ENCODE assay signal across 1 cellular context in the genomic region with DNA sequence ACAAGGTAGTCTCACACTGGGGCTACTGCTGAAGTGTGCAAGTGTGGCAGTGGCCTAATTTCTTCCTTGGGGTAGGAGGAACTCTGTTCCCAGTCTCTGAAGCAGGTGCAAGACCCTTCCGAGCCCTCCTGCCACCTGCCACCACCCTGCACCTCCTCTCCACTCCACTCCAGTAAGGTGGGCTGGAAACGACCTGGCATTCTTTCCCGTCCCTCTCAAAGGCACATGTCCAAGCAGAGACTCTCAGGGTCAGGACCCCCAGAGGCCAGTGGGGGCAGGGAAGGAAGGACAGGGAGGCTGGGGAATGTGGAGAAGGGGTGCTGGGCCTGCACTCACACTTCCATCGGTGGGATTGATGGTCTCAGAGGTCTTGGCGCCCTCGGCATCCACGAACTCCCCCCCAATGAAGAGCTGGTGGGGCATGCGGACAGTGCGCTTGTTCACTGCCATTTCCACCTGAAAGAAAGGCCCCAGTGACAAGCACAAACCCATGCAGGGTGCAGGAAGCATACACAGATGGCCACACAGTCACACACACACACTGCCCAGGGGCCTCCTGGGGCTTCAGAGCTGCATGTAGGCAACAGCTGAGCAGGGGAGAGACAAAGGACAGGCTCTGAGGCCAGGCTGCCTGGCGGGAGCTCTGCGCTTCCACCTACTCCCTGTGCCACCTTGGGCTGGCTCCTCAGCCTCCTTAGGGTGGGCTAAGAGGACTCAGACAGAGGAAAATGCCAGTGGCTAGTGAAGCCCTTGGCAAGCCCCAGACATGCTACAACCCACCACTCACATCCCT.
TF ChIP-seq lines count a peak whose summit lies in the region.

No MANE protein-coding gene starts in this region.

TF ChIP-seq in IMR-90, 13 proteins besides CTCF, POLR2A, EP300 and RAD21 (continued from another document):
- TF ChIP-seq, protein P1, sequence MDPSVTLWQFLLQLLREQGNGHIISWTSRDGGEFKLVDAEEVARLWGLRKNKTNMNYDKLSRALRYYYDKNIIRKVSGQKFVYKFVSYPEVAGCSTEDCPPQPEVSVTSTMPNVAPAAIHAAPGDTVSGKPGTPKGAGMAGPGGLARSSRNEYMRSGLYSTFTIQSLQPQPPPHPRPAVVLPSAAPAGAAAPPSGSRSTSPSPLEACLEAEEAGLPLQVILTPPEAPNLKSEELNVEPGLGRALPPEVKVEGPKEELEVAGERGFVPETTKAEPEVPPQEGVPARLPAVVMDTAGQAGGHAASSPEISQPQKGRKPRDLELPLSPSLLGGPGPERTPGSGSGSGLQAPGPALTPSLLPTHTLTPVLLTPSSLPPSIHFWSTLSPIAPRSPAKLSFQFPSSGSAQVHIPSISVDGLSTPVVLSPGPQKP (IDR thresholded peaks at IDR 0.05; ENCODE audit: borderline replicate concordance, low read depth, low read length), result no peak
- TF ChIP-seq FOS (IDR thresholded peaks at IDR 0.05; ENCODE audit: low read depth, low read length) (no peak), BHLHE40 (IDR thresholded peaks at IDR 0.05; ENCODE audit: low read depth, low read length) (no peak), RCOR1 (IDR thresholded peaks at IDR 0.05; ENCODE audit: insufficient replicate concordance, low read length) (no peak), MAFK (IDR thresholded peaks at IDR 0.05; ENCODE audit: low read depth, low read length) (no peak), CHD1 (IDR thresholded peaks at IDR 0.05; ENCODE audit: low read depth, low read length) (no peak), MAZ (IDR thresholded peaks at IDR 0.05; ENCODE audit: borderline replicate concordance, low read depth, low read length) (no peak), NFE2L2 (IDR thresholded peaks at IDR 0.05; ENCODE audit: low read depth, low read length) (no peak), MXI1 (IDR thresholded peaks at IDR 0.05; ENCODE audit: borderline replicate concordance, low read depth, low read length) (no peak)
